ENCODE assay signal across 21 cellular contexts in genomic region chr5:168171901-168172717, GRCh38.
"Had no signal": no experiment of that assay in that cellular context is flagged by ENCODE, and none has a peak within 500 bp of the region (broad histone marks: within the 10 kb centered on the region; RNA-seq: fewer than 3 reads in every experiment).

No MANE protein-coding gene starts in this region.

- H3K4me3 ChIP-seq: body of pancreas, esophagus squamous epithelium, spleen, tibial artery, uterus had no signal

- H3K9me3 ChIP-seq: body of pancreas, esophagus squamous epithelium, spleen, tibial artery, uterus had no signal

- ATAC-seq: activated CD8-positive, alpha-beta T cell treated with anti-CD3 and anti-CD28 coated beads, Interleukin-2, amount 10 ng/mL, durations not matched to agents 7 days and 5 days; body of pancreas; left colon; naive thymus-derived CD4-positive, alpha-beta T cell had no signal

- H3K27ac ChIP-seq: body of pancreas, esophagus squamous epithelium, spleen, tibial artery, uterus had no signal

- H3K4me1 Mint-ChIP-seq: activated B cell treated with CpG ODN at 0.5 μM for 24 hours had no signal

- H3K36me3 Mint-ChIP-seq: activated naive CD8-positive, alpha-beta T cell treated with anti-CD3 and anti-CD28 coated beads for 36 hours; immature natural killer cell; naive thymus-derived CD4-positive, alpha-beta T cell had no signal

- H3K36me3 ChIP-seq: esophagus squamous epithelium, spleen, tibial artery, uterus had no signal

- H3K4me3 Mint-ChIP-seq: activated B cell treated with CpG ODN at 0.5 μM for 24 hours; activated CD4-positive, alpha-beta T cell treated with anti-CD3 and anti-CD28 coated beads, Interleukin-2, amount 10 ng/mL, durations not matched to agents 24 days and 14 days; activated CD8-positive, alpha-beta T cell treated with anti-CD3 and anti-CD28 coated beads, Interleukin-2, amount 10 ng/mL, durations not matched to agents 7 days and 5 days; activated naive CD8-positive, alpha-beta T cell treated with anti-CD3 and anti-CD28 coated beads for 36 hours; immature natural killer cell; naive thymus-derived CD4-positive, alpha-beta T cell; stimulated activated naive CD8-positive, alpha-beta T cell treated with anti-CD3 and anti-CD28 coated beads, Interleukin-15, Interleukin-2, amounts not matched to agents 100 ng/mL and 50 ng/mL, for 24 hours had no signal

- H3K4me1 ChIP-seq: body of pancreas, esophagus squamous epithelium, spleen, uterus had no signal

- H3K9me3 Mint-ChIP-seq: activated B cell treated with CpG ODN at 0.5 μM for 24 hours; activated CD4-positive, alpha-beta T cell treated with anti-CD3 and anti-CD28 coated beads, Interleukin-2, amount 10 ng/mL, durations not matched to agents 24 days and 14 days; activated naive CD8-positive, alpha-beta T cell treated with anti-CD3 and anti-CD28 coated beads for 36 hours; immature natural killer cell; stimulated activated naive CD8-positive, alpha-beta T cell treated with anti-CD3 and anti-CD28 coated beads, Interleukin-15, Interleukin-2, amounts not matched to agents 100 ng/mL and 50 ng/mL, for 24 hours had no signal

- DNase-seq: activated B cell treated with CpG ODN at 0.5 μM for 24 hours; activated CD4-positive, alpha-beta T cell treated with anti-CD3 and anti-CD28 coated beads, Interleukin-2, amount 10 ng/mL, durations not matched to agents 24 days and 14 days; activated CD8-positive, alpha-beta memory T cell treated with anti-CD3 and anti-CD28 coated beads, Interleukin-2, amount 50 U/mL, for 4 hours; activated CD8-positive, alpha-beta T cell treated with anti-CD3 and anti-CD28 coated beads, Interleukin-2, amount 10 ng/mL, durations not matched to agents 7 days and 5 days; activated gamma-delta T cell treated with Interleukin-2 at 50 U/mL for 16 hours; activated naive CD8-positive, alpha-beta T cell treated with anti-CD3 and anti-CD28 coated beads for 36 hours; amygdala; body of pancreas; cortex of kidney; effector CD4-positive, alpha-beta T cell; esophagus squamous epithelium; foreskin fibroblast; immature natural killer cell; left colon; mammary epithelial cell; naive thymus-derived CD4-positive, alpha-beta T cell; spleen; T-helper 2 cell; tibial artery; uterus had no signal

- H3K27me3 Mint-ChIP-seq: stimulated activated naive CD8-positive, alpha-beta T cell treated with anti-CD3 and anti-CD28 coated beads, Interleukin-15, Interleukin-2, amounts not matched to agents 100 ng/mL and 50 ng/mL, for 24 hours had no signal

- H3K27ac Mint-ChIP-seq: activated B cell treated with CpG ODN at 0.5 μM for 24 hours; activated CD4-positive, alpha-beta T cell treated with anti-CD3 and anti-CD28 coated beads, Interleukin-2, amount 10 ng/mL, durations not matched to agents 24 days and 14 days; activated CD8-positive, alpha-beta T cell treated with anti-CD3 and anti-CD28 coated beads, Interleukin-2, amount 10 ng/mL, durations not matched to agents 7 days and 5 days; activated naive CD8-positive, alpha-beta T cell treated with anti-CD3 and anti-CD28 coated beads for 36 hours; immature natural killer cell; naive thymus-derived CD4-positive, alpha-beta T cell; stimulated activated naive CD8-positive, alpha-beta T cell treated with anti-CD3 and anti-CD28 coated beads, Interleukin-15, Interleukin-2, amounts not matched to agents 100 ng/mL and 50 ng/mL, for 24 hours had no signal

- H3K27me3 ChIP-seq: body of pancreas, esophagus squamous epithelium, tibial artery, uterus had no signal
